ENCODE assay signal across 14 cellular contexts in the genomic region with DNA sequence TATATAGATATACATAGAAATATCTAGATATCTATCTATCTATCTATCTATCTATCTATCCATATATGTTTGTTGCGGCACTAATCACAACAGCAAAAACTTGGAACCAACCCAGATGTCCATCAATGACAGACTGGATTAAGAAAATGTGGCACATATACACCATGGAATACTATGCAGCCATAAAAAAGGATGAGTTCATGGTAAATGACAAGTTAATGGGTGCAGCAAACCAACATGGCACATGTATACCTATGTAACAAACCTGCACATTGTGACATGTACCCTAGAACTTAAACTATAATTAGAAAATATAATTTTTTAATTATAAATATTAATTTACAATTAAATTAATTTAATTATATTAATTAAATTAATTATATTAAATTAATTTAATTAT. TPM values are rescaled to one million over a fixed set of nuclear protein-coding genes. Genes with fewer than 3 reads are reported as not detected.
"Had no signal": no experiment of that assay in that cellular context is flagged by ENCODE, and none has a peak within 500 bp of the region (broad histone marks: within the 10 kb centered on the region; RNA-seq: fewer than 3 reads in every experiment).

No MANE protein-coding gene starts in this region.

RNA-seq across cellular contexts. Expression of gene PDHA2, which starts 29.5 kb away (rescaled TPM):
- total RNA-seq: activated B cell treated with CpG ODN at 0.5 μM for 24 hours; activated CD4-positive, alpha-beta memory T cell treated with anti-CD3 and anti-CD28 coated beads for 36 hours; activated CD4-positive, alpha-beta memory T cell treated with anti-CD3 and anti-CD28 coated beads, Interleukin-2, amount 10 ng/mL, durations not matched to agents 7 days and 5 days; activated CD4-positive, alpha-beta T cell treated with anti-CD3 and anti-CD28 coated beads for 36 hours; activated CD4-positive, alpha-beta T cell treated with anti-CD3 and anti-CD28 coated beads, Interleukin-2, amount 10 ng/mL, durations not matched to agents 24 days and 14 days; activated CD4-positive, alpha-beta T cell treated with anti-CD3 and anti-CD28 coated beads, Interleukin-2, amount 10 ng/mL, durations not matched to agents 7 days and 5 days; activated CD8-positive, alpha-beta memory T cell treated with anti-CD3 and anti-CD28 coated beads for 36 hours; activated CD8-positive, alpha-beta memory T cell treated with anti-CD3 and anti-CD28 coated beads, Interleukin-2, amount 10 ng/mL, durations not matched to agents 7 days and 5 days; activated CD8-positive, alpha-beta T cell treated with anti-CD3 and anti-CD28 coated beads for 36 hours; activated CD8-positive, alpha-beta T cell treated with anti-CD3 and anti-CD28 coated beads, Interleukin-2, amount 10 ng/mL, durations not matched to agents 7 days and 5 days; T-cell; T-helper 1 cell treated with Interleukin-12 subunit alpha and Interleukin-12 subunit beta and Interleukin-4 antibody, amounts not matched to agents 30 ng/mL and 1 ng/mL, for 36 hours; T-helper 17 cell; T-helper 2 cell treated with Interferon-gamma antibody and Interleukin-4, amounts not matched to agents 100 ng/mL and 5 ng/mL, for 36 hours had no signal
